Comparison of ENCODE assay signal across 32 cellular contexts in genomic region chr17:40000161-40000560, GRCh38. TPM values are rescaled to one million over a fixed set of nuclear protein-coding genes. Genes with fewer than 3 reads are reported as not detected.
"Had no signal": no experiment of that assay in that cellular context is flagged by ENCODE, and none has a peak within 500 bp of the region (broad histone marks: within the 10 kb centered on the region; RNA-seq: fewer than 3 reads in every experiment).

No MANE protein-coding gene starts in this region.

- H3K9me3 Mint-ChIP-seq: mesothelial cell of epicardium; naive B cell; natural killer cell; stimulated activated effector memory CD8-positive, alpha-beta T cell treated with anti-CD3 and anti-CD28 coated beads, Interleukin-12 subunit alpha, Interleukin-12 subunit beta, amount 100 ng/mL, for 72 hours; stimulated activated naive CD8-positive, alpha-beta T cell treated with anti-CD3 and anti-CD28 coated beads, Interleukin-15, Interleukin-2, amounts not matched to agents 100 ng/mL and 50 ng/mL, for 24 hours had no signal

- FAIRE-seq: pancreas, small intestine, urothelium cell line had no signal

- DNase-seq: hypothalamus; islet precursor cell; left ventricle myocardium inferior; mesendoderm; naive B cell; natural killer cell; nucleus accumbens; posterior cingulate gyrus; retina; sigmoid colon; small intestine; spleen; stimulated activated CD4-positive, alpha-beta T cell treated with anti-CD3 and anti-CD28 coated beads, Interleukin-4, amount 100 ng/mL, for 24 hours; stimulated activated naive CD4-positive, alpha-beta T cell; tibial artery; trophoblast cell; upper lobe of right lung had no signal

- H3K4me1 ChIP-seq: pancreas, prostate gland, sigmoid colon, tibial artery had no signal

- H3K36me3 Mint-ChIP-seq: natural killer cell had no signal

- H3K4me3 Mint-ChIP-seq: mesothelial cell of epicardium; naive B cell; natural killer cell; stimulated activated effector memory CD8-positive, alpha-beta T cell treated with anti-CD3 and anti-CD28 coated beads, Interleukin-12 subunit alpha, Interleukin-12 subunit beta, amount 100 ng/mL, for 72 hours; stimulated activated naive CD8-positive, alpha-beta T cell treated with anti-CD3 and anti-CD28 coated beads, Interleukin-15, Interleukin-2, amounts not matched to agents 100 ng/mL and 50 ng/mL, for 24 hours had no signal

- H3K27me3 ChIP-seq: pancreas, sigmoid colon, spleen, suprapubic skin, tibial artery, upper lobe of right lung had no signal

- H3K27me3 Mint-ChIP-seq: naive B cell; stimulated activated naive CD8-positive, alpha-beta T cell treated with anti-CD3 and anti-CD28 coated beads, Interleukin-15, Interleukin-2, amounts not matched to agents 100 ng/mL and 50 ng/mL, for 24 hours had no signal

- H3K9me3 ChIP-seq: left ventricle myocardium inferior, pancreas, prostate gland, sigmoid colon, spleen, suprapubic skin, thoracic aorta, tibial artery, upper lobe of right lung had no signal

- H3K4me1 Mint-ChIP-seq: mesothelial cell of epicardium had no signal

- H3K27ac Mint-ChIP-seq: mesothelial cell of epicardium; natural killer cell; stimulated activated naive CD8-positive, alpha-beta T cell treated with anti-CD3 and anti-CD28 coated beads, Interleukin-15, Interleukin-2, amounts not matched to agents 100 ng/mL and 50 ng/mL, for 24 hours had no signal

- ATAC-seq: natural killer cell; pancreas; right cardiac atrium; stimulated activated effector memory CD8-positive, alpha-beta T cell treated with anti-CD3 and anti-CD28 coated beads, Interleukin-12 subunit alpha, Interleukin-12 subunit beta, amount 100 ng/mL, for 72 hours; upper lobe of right lung had no signal

- H3K4me3 ChIP-seq: left ventricle myocardium inferior, lung, pancreas, prostate gland, sigmoid colon, spleen, suprapubic skin, thoracic aorta, tibial artery, upper lobe of right lung had no signal

- H3K27ac ChIP-seq: left ventricle myocardium inferior, pancreas, prostate gland, sigmoid colon, spleen, suprapubic skin, thoracic aorta, tibial artery, upper lobe of right lung had no signal

RNA-seq across cellular contexts. Expression of gene CSF3, which starts 15.1 kb away (rescaled TPM):
- total RNA-seq: kidney epithelial cell, left ventricle myocardium inferior, mesothelial cell of epicardium, mononuclear cell, natural killer cell, osteoblast, subcutaneous adipose tissue had no signal
- polyA plus RNA-seq: neural cell had no signal

RNA-seq across cellular contexts. Expression of gene GSDMA, which starts 37.4 kb away (rescaled TPM):
- total RNA-seq: kidney epithelial cell, mesothelial cell of epicardium had no signal
- polyA plus RNA-seq: neural cell, pancreas, right cardiac atrium had no signal
